In genomic region chr3:13895155-13896105, GRCh38 we compare ENCODE assay signal across 9 cellular contexts. TPM values are rescaled to one million over a fixed set of nuclear protein-coding genes. Genes with fewer than 3 reads are reported as not detected.
A peak's percentile ranks its signal among the peaks of the same experiment; 100 is the strongest.
DNase-seq lines count a peak whose midpoint lies in the region; ATAC-seq, FAIRE-seq and TF ChIP-seq lines count a peak whose summit lies in the region.
"Had no signal": no experiment of that assay in that cellular context is flagged by ENCODE, and none has a peak within 500 bp of the region (broad histone marks: within the 10 kb centered on the region; RNA-seq: fewer than 3 reads in every experiment).

No MANE protein-coding gene starts in this region.

- CTCF ChIA-PET in AG04449 (lab: Yijun Ruan, JAX) (interaction anchor here (0.8 to 4.0 kb wide), 20 partner anchors 11 to 1026 kb away, joined by 3 to 62 read pairs (median 6); partner anchors contain the start of genes CCDC174, CHCHD4, LSM3 and TMEM43), H1 (lab: Charles Lee; ENCODE audit: partially characterized antibody) (interaction anchor here (0.6 to 6.1 kb wide), 24 partner anchors 10 to 366 kb away, joined by 3 to 123 read pairs (median 6); partner anchors contain the start of genes CHCHD4 and TMEM43)
- CTCF ChIA-PET in activated CD8-positive, alpha-beta memory T cell treated with anti-CD3 and anti-CD28 coated beads, Interleukin-2, amount 10 ng/mL, durations not matched to agents 7 days and 5 days (lab: Charles Lee), result interaction anchor here (1.0 to 2.4 kb wide), 13 partner anchors 10 to 752 kb away, joined by 3 to 23 read pairs (median 4); partner anchors contain the start of genes CHCHD4, LSM3, TMEM43 and XPC

- H3K9me3 Mint-ChIP-seq in activated CD8-positive, alpha-beta memory T cell treated with anti-CD3 and anti-CD28 coated beads, Interleukin-2, amount 10 ng/mL, durations not matched to agents 7 days and 5 days (ENCODE audit: low read depth), result peaks cover 9% of the 10 kb centered on the region

- POLR2A ChIA-PET in AG04449 (lab: Yijun Ruan, JAX), result no interaction called here
- POLR2A ChIA-PET in H1 (lab: Charles Lee; ENCODE audit: partially characterized antibody), result interaction anchor here (1.2 to 4.9 kb wide), 6 partner anchors 219 to 321 kb away, joined by 3 to 46 read pairs (median 4); partner anchors contain the start of genes CHCHD4, LSM3 and TMEM43

- H4K20me1 ChIP-seq in H1 (replicated peaks in 1 of 2; ENCODE audit: control insufficient read depth in 1 of 2, insufficient read depth in 2 of 2, low read length in 2 of 2), result peaks cover 0 to 2% of the 10 kb centered on the region in 2 experiments

- H4K91ac ChIP-seq in H1 (replicated peaks; ENCODE audit: insufficient read length, low read length) (no peak overlapping the region), mesenchymal stem cell (ENCODE audit: low read length) (no peak overlapping the region)

- peaks cover 8 to 24% (median 20%) of the 10 kb centered on the region in 4 experiments for H3K27me3 ChIP-seq in H1 (replicated peaks in 1 of 4; ENCODE audit: control insufficient read depth in 3 of 4, extremely low read depth in 1 of 4, insufficient read depth in 3 of 4, low read length in 3 of 4)
- H3K27me3 ChIP-seq in mesenchymal stem cell (ENCODE audit: control insufficient read depth in 1 of 2, insufficient read depth in 1 of 2, low read length in 2 of 2), result peaks cover 13 to 25% of the 10 kb centered on the region in 2 experiments

- H3K9ac ChIP-seq in H1 (replicated peaks in 1 of 4; ENCODE audit: extremely low read depth in 1 of 4, low read depth in 3 of 4, low read length in 3 of 4) (peak overlapping the region in 3 of 4 experiments; percentile 28 to 39 (median 29); a peak in 4 of 7 replicates), mesenchymal stem cell (ENCODE audit: low read length) (peak overlapping the region; percentile 95)

- H3K27ac ChIP-seq in H1 (ENCODE audit: low read depth, low read length) (no peak overlapping the region), mesenchymal stem cell (ENCODE audit: low read length, poor library complexity, severe bottlenecking) (no peak overlapping the region)
- H3K27ac ChIP-seq: HL-60 had no signal

- TF ChIP-seq EP300 in H1 (IDR thresholded peaks at IDR 0.05; ENCODE audit: borderline replicate concordance in 1 of 2, low read depth in 2 of 2, low read length in 2 of 2), result no peak

- H3K36me3 Mint-ChIP-seq in activated CD8-positive, alpha-beta memory T cell treated with anti-CD3 and anti-CD28 coated beads, Interleukin-2, amount 10 ng/mL, durations not matched to agents 7 days and 5 days, result no peaks in the 10 kb centered on the region

- WGBS in H1 (ENCODE audit: extremely low coverage in 1 of 2, insufficient coverage in 1 of 2, insufficient read length in 1 of 2, insufficient replicate concordance in 2 of 2, low coverage in 1 of 2, low lambda C conversion rate in 2 of 2, missing lambda C conversion rate in 1 of 2), 2 experiments, result 3% methylated on average over 80 of the region's 86 CpGs; no CpG with 5 or more reads in 1 of the 2 experiments
- 2% methylated on average over 86 of the region's 86 CpGs for WGBS in mesenchymal stem cell

- H3K36me3 ChIP-seq in H1 (ENCODE audit: control insufficient read depth in 2 of 4, insufficient read depth in 4 of 4, low read length in 3 of 4) (no peaks in the 10 kb centered on the region), mesenchymal stem cell (ENCODE audit: control insufficient read depth in 1 of 2, insufficient read depth in 2 of 2, low read depth in 1 of 2, low read length in 2 of 2) (no peaks in the 10 kb centered on the region)

- no peak for TF ChIP-seq RAD21 in H1 (IDR thresholded peaks at IDR 0.05 in 1 of 2, conservative IDR thresholded peaks at IDR 0.05 in 1 of 2; ENCODE audit: low read depth in 2 of 2, low read length in 2 of 2)

- H2BK5ac ChIP-seq in H1 (ENCODE audit: low read depth, low read length) (peak overlapping the region; percentile 44; the same call in 1 of the 2 replicates), mesenchymal stem cell (ENCODE audit: low read depth, low read length, poor library complexity, severe bottlenecking) (no peak overlapping the region)

- no peak for TF ChIP-seq POLR2A in H1 (IDR thresholded peaks at IDR 0.05; ENCODE audit: control extremely low read depth in 1 of 2, low read depth in 2 of 2, low read length in 2 of 2)

- H3K4me3 Mint-ChIP-seq in activated CD8-positive, alpha-beta memory T cell treated with anti-CD3 and anti-CD28 coated beads, Interleukin-2, amount 10 ng/mL, durations not matched to agents 7 days and 5 days, result peak overlapping the region; percentile 79

- TF ChIP-seq CTCF in AG04449 (IDR thresholded peaks at IDR 0.05; ENCODE audit: insufficient read depth, low read length, missing control alignments) (no peak), H1 (IDR thresholded peaks at IDR 0.05; ENCODE audit: control extremely low read depth in 1 of 3, insufficient read depth in 1 of 3, low read depth in 1 of 3, low read length in 3 of 3) (no peak)

- no peak overlapping the region for H2BK20ac ChIP-seq in H1 (ENCODE audit: low read length)

- H3K4me2 ChIP-seq in H1 (ENCODE audit: insufficient read depth in 1 of 2, low read depth in 2 of 2, low read length in 2 of 2) (peak overlapping the region; percentile 77 to 93), mesenchymal stem cell (ENCODE audit: low read length, poor library complexity, severe bottlenecking) (peak overlapping the region; percentile 71)

- H4K8ac ChIP-seq in H1 (ENCODE audit: extremely low read depth, insufficient read depth, low read length) (peak overlapping the region; percentile 83), mesenchymal stem cell (ENCODE audit: low read length) (peak overlapping the region; percentile 9)

- no peak for FAIRE-seq in H1 (lab: Jason Lieb, UNC)

- H2BK120ac ChIP-seq in H1 (replicated peaks; ENCODE audit: low read depth, low read length) (no peak overlapping the region), mesenchymal stem cell (ENCODE audit: low read depth, low read length) (no peak overlapping the region)

- peaks cover under 1 to 10% of the 10 kb centered on the region in 2 experiments; a peak in 1 of 4 replicates for H3K9me3 ChIP-seq in H1 (ENCODE audit: insufficient read depth in 2 of 2, low read depth in 1 of 2, low read length in 1 of 2)
- peaks cover 27% of the 10 kb centered on the region for H3K9me3 ChIP-seq in mesenchymal stem cell (ENCODE audit: control insufficient read depth, low read length)

- H3K18ac ChIP-seq in H1 (ENCODE audit: extremely low read depth, low read length) (peak overlapping the region; percentile 48), mesenchymal stem cell (ENCODE audit: low read depth in 1 of 2, low read length in 2 of 2) (no peak overlapping the region)

- peak overlapping the region; percentile 81 for H3K27ac Mint-ChIP-seq in activated CD8-positive, alpha-beta memory T cell treated with anti-CD3 and anti-CD28 coated beads, Interleukin-2, amount 10 ng/mL, durations not matched to agents 7 days and 5 days

- peak overlapping the region; percentile 86; the same call in 1 of the 2 replicates for H2AFZ ChIP-seq in H1 (ENCODE audit: low read length)
- H2AFZ ChIP-seq in mesenchymal stem cell (ENCODE audit: low read depth, low read length), result peak overlapping the region; percentile 67

- H3K23ac ChIP-seq in H1 (ENCODE audit: insufficient read length) (no peak overlapping the region), mesenchymal stem cell (ENCODE audit: low read length in 2 of 2) (no peak overlapping the region)

- ATAC-seq in GM18868 (IDR thresholded peaks at IDR 0.05; ENCODE audit: unreplicated experiment) (peak; percentile 99), HG03108 (IDR thresholded peaks at IDR 0.05; ENCODE audit: unreplicated experiment) (peak; percentile 99)
- peak; percentile 99 for ATAC-seq in activated CD8-positive, alpha-beta memory T cell treated with anti-CD3 and anti-CD28 coated beads, Interleukin-2, amount 10 ng/mL, durations not matched to agents 7 days and 5 days

- H3K4me1 ChIP-seq in H1 (replicated peaks in 1 of 4; ENCODE audit: control insufficient read depth in 3 of 4, insufficient read depth in 4 of 4, low read length in 3 of 4), result peaks cover 0 to 13% (median 8%) of the 10 kb centered on the region in 4 experiments; a peak in 4 of 7 replicates
- peaks cover 7% of the 10 kb centered on the region for H3K4me1 ChIP-seq in mesenchymal stem cell (ENCODE audit: control insufficient read depth, insufficient read depth, low read depth, low read length)

- H2BK12ac ChIP-seq in H1 (ENCODE audit: low read depth, low read length), result peak overlapping the region; percentile 75; the same call in 1 of the 2 replicates
- H2BK12ac ChIP-seq in mesenchymal stem cell (ENCODE audit: low read length in 2 of 2), result no peak overlapping the region

- H3K4me3 ChIP-seq in AG04449 (ENCODE audit: low read depth, low read length) (peak overlapping the region; percentile 61), H1 (ENCODE audit: extremely low read depth in 1 of 4, insufficient read depth in 2 of 4, low read depth in 3 of 4, low read length in 4 of 4) (peak overlapping the region; percentile 57 to 79 (median 64)), mesenchymal stem cell (ENCODE audit: insufficient read depth in 1 of 2, low read depth in 1 of 2, low read length in 2 of 2) (peak overlapping the region; percentile 47 to 82)

- H3K14ac ChIP-seq in H1 (ENCODE audit: insufficient read length), result no peak overlapping the region
- H3K14ac ChIP-seq in mesenchymal stem cell (ENCODE audit: low read length in 2 of 2), result no peak overlapping the region

- H4K5ac ChIP-seq in H1 (ENCODE audit: insufficient read length, low read depth, low read length), result peak overlapping the region; percentile 16

- H3K79me1 ChIP-seq in H1 (ENCODE audit: low read depth, low read length) (no peaks in the 10 kb centered on the region), mesenchymal stem cell (replicated peaks; ENCODE audit: low read length, poor library complexity, severe bottlenecking) (no peaks in the 10 kb centered on the region)

- peaks cover 8% of the 10 kb centered on the region; the same call in 1 of the 2 replicates for H3K23me2 ChIP-seq in H1 (ENCODE audit: low read depth, low read length)

- H2AK5ac ChIP-seq in H1 (ENCODE audit: low read depth, low read length) (no peak overlapping the region), mesenchymal stem cell (ENCODE audit: low read length, severe bottlenecking) (no peak overlapping the region)

- H3K27me3 Mint-ChIP-seq in activated CD8-positive, alpha-beta memory T cell treated with anti-CD3 and anti-CD28 coated beads, Interleukin-2, amount 10 ng/mL, durations not matched to agents 7 days and 5 days, result no peaks in the 10 kb centered on the region

- peaks cover 24% of the 10 kb centered on the region for H3K4me1 Mint-ChIP-seq in activated CD8-positive, alpha-beta memory T cell treated with anti-CD3 and anti-CD28 coated beads, Interleukin-2, amount 10 ng/mL, durations not matched to agents 7 days and 5 days

- DNase-seq in AG04449 (ENCODE audit: low read depth, low spot score) (peak; percentile 17), NCI-H526 (lab: John Stamatoyannopoulos, UW) (peak; percentile 79 to 96), H1 (ENCODE audit: low read depth in 1 of 2, low spot score in 2 of 2) (peak; percentile 82 to 98), mesenchymal stem cell (peak; percentile 75)
- peak; percentile 98 for DNase-seq in activated CD8-positive, alpha-beta memory T cell treated with anti-CD3 and anti-CD28 coated beads, Interleukin-2, amount 10 ng/mL, durations not matched to agents 7 days and 5 days
- peak; percentile 88 to 96 (median 94) for DNase-seq in stimulated activated CD4-positive, alpha-beta T cell treated with anti-CD3 and anti-CD28 coated beads, TNF-alpha, amount 100 ng/mL, for 48 hours (ENCODE audit: low read depth in 3 of 3)

- H3K79me2 ChIP-seq in H1 (ENCODE audit: control insufficient read depth in 1 of 2, insufficient read depth in 2 of 2, low read length in 2 of 2), result no peaks in the 10 kb centered on the region

- H3K4ac ChIP-seq in H1 (replicated peaks; ENCODE audit: insufficient read length, low read depth, low read length), result no peak overlapping the region
- no peak overlapping the region for H3K4ac ChIP-seq in mesenchymal stem cell (ENCODE audit: low read depth in 1 of 2, low read length in 2 of 2)

- H3K56ac ChIP-seq in H1 (replicated peaks; ENCODE audit: insufficient read length, low read depth, low read length), result no peak overlapping the region

- 0 out of 2 replicates have a peak overlapping the region, but pooled peaks have one; percentile 29 for H2BK15ac ChIP-seq in H1 (ENCODE audit: low read length)
- H2BK15ac ChIP-seq in mesenchymal stem cell (ENCODE audit: low read depth, poor library complexity, severe bottlenecking), result no peak overlapping the region

RNA-seq across cellular contexts. Expression of gene WNT7A, which starts 15.6 kb away (rescaled TPM):
- not detected for total RNA-seq in activated CD8-positive, alpha-beta memory T cell treated with anti-CD3 and anti-CD28 coated beads, Interleukin-2, amount 10 ng/mL, durations not matched to agents 7 days and 5 days
- not detected in 2 replicates for total RNA-seq in H1 (2021; fragmentation: NEBNext Ultra II Directional; extraction: Animal tissue kit (Norgen Biotek cat#: 25700))
- 0.02 and 0.11 TPM in 2 replicates for polyA plus RNA-seq in H1 (2011; rRNA removed)
- polyA plus RNA-seq in H1 (2011; cell fraction: cytosol; rRNA removed), result 0.04 TPM
- polyA plus RNA-seq in H1 (2011; cell fraction: nucleus; rRNA removed), result 0.10 TPM
- not detected in 4 replicates for polyA plus RNA-seq in H1 (2012, experiment 1 of 2)
- not detected for polyA plus RNA-seq in H1 (2012, experiment 2 of 2)
- 0.02 TPM for polyA plus RNA-seq in H1 (2013, experiment 1 of 2)
- polyA plus RNA-seq in H1 (2013, experiment 2 of 2), result 0.04 TPM
- polyA minus RNA-seq in H1 (2011; rRNA and poly(A)+ RNA removed), result 0.06 TPM in 1 of 2 replicates, not detected in the other
- polyA minus RNA-seq in H1 (2011; cell fraction: cytosol; rRNA and poly(A)+ RNA removed), result not detected
- polyA minus RNA-seq in H1 (2011; cell fraction: nucleus; rRNA and poly(A)+ RNA removed), result not detected
- polyA plus RNA-seq in mesenchymal stem cell (2013, experiment 1 of 2), result not detected
- polyA plus RNA-seq in mesenchymal stem cell (2013, experiment 2 of 2), result not detected

Comparison
In these comparisons a context has a peak if more than half of its experiments do, and no peak if none do; other contexts are left out.
1. DNase-seq: peak in every context shown above with its lines; median percentile 98 in activated CD8-positive, alpha-beta memory T cell treated with anti-CD3 and anti-CD28 coated beads, Interleukin-2, amount 10 ng/mL, durations not matched to agents 7 days and 5 days; 94 in stimulated activated CD4-positive, alpha-beta T cell treated with anti-CD3 and anti-CD28 coated beads, TNF-alpha, amount 100 ng/mL, for 48 hours; 90 in H1; 88 in NCI-H526; 75 in mesenchymal stem cell; 17 in AG04449.